9 cellular contexts compared by ENCODE assay signal in the genomic region with DNA sequence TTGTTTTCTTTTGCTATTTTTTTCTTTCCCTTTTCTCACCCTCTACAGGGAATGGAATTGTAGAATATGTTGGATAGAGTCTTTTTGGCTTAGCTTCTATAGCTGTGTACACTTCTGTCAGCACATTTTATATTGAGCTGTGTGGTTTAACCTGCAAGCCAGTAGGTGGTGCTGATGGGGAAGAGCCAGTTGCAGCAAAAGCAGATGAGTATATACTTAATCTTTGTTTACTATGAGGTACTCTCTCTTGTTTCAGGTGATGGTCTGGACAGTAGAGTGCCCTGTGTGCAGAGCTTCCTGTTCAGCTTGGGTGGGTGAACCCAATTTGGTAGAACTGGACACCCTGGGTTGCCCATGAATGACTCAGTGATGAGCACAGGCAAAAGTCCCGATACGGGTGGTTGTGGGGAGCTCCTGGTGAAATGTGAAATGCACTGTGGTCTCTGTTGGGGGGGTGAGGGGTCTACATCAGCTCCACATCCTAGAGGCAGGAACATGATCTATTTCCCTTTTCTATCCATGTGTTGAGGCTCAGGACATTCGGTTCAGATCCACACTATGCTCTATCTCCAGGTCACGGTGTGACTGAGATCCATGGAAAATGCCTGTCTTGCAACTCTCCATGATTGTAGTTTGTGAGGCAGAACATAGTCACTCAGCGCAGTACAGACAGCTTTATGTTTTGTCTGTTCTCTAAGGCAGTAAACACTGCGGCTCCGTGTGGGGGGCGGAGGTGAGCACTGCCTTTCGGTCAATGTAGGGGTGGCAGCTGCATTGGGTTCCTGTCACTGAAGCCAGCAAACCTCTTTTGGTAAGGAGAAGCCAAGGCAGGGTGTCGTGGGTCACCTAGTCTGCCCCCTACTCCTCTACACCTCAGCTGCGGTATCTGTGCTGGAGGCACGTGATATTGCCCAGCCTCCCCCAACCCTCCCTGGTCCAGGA.
A peak's percentile ranks its signal among the peaks of the same experiment; 100 is the strongest.
DNase-seq lines count a peak whose midpoint lies in the region; ATAC-seq and TF ChIP-seq lines count a peak whose summit lies in the region.
"Had no signal": no experiment of that assay in that cellular context is flagged by ENCODE, and none has a peak within 500 bp of the region (broad histone marks: within the 10 kb centered on the region; RNA-seq: fewer than 3 reads in every experiment).

No MANE protein-coding gene starts in this region.

- H3K27ac ChIP-seq in CD4-positive, alpha-beta memory T cell (ENCODE audit: low read depth, low read length), result no peak overlapping the region

- DNase-seq in DMS53 (lab: John Stamatoyannopoulos, UW) (peak; percentile 74), HT1080 (ENCODE audit: low read depth) (peak; percentile 15), WTC11 (ENCODE audit: low spot score) (peak; percentile 26), left lobe of liver (ENCODE audit: low spot score) (no peak), NCI-H2107 (lab: John Stamatoyannopoulos, UW) (no peak)
- no peak for DNase-seq in CD4-positive, alpha-beta memory T cell
- DNase-seq in activated CD4-positive, alpha-beta T cell treated with anti-CD3 and anti-CD28 coated beads, Interleukin-2, amount 50 U/mL, for 4 hours, result no peak
- DNase-seq: activated naive CD8-positive, alpha-beta T cell treated with anti-CD3 and anti-CD28 coated beads, Interleukin-2, amount 10 ng/mL, durations not matched to agents 7 days and 5 days had no signal

- intact Hi-C loops in CD4-positive, alpha-beta memory T cell (cut with micrococcal nuclease), result no loop called here

- peaks cover 15% of the 10 kb centered on the region for H3K9me3 Mint-ChIP-seq in WTC11
- H3K9me3 Mint-ChIP-seq in CD4-positive, alpha-beta memory T cell, result peaks cover 2 to 27% (median 14%) of the 10 kb centered on the region in 8 donors

- no peaks in the 10 kb centered on the region for H3K27me3 ChIP-seq in CD4-positive, alpha-beta memory T cell (ENCODE audit: insufficient read depth, low read length)

- H3K4me1 ChIP-seq in CD4-positive, alpha-beta memory T cell (ENCODE audit: insufficient read depth, low read length), result no peaks in the 10 kb centered on the region

- H3K36me3 ChIP-seq in CD4-positive, alpha-beta memory T cell (ENCODE audit: insufficient read depth, low read length), result no peaks in the 10 kb centered on the region

- CTCF ChIA-PET in WTC11 (lab: Charles Lee), result interaction anchor here (0.5 to 2.4 kb wide), 16 partner anchors 10 to 1149 kb away, joined by 3 to 20 read pairs (median 4); no protein-coding TSS in a partner anchor
- CTCF ChIA-PET in CD4-positive, alpha-beta memory T cell (lab: Charles Lee; ENCODE audit: partially characterized antibody), result no interaction called here

- POLR2A ChIA-PET in WTC11 (lab: Charles Lee), result interaction anchor here (1.0 kb wide), 1 partner anchor 9 kb away, joined by 3 read pairs; no protein-coding TSS in a partner anchor
- POLR2A ChIA-PET in CD4-positive, alpha-beta memory T cell (lab: Charles Lee; ENCODE audit: partially characterized antibody), result no interaction called here

- H3K27ac Mint-ChIP-seq in WTC11, result no peak overlapping the region
- H3K27ac Mint-ChIP-seq in CD4-positive, alpha-beta memory T cell, result no peak overlapping the region
- H3K27ac Mint-ChIP-seq: activated naive CD8-positive, alpha-beta T cell treated with anti-CD3 and anti-CD28 coated beads, Interleukin-2, amount 10 ng/mL, durations not matched to agents 7 days and 5 days had no signal

- ATAC-seq in WTC11, result peak; percentile 96
- ATAC-seq in left lobe of liver, result peak; percentile 77
- ATAC-seq in HG03432 (IDR thresholded peaks at IDR 0.05; ENCODE audit: unreplicated experiment), result no peak

- no peaks in the 10 kb centered on the region for H3K9me3 ChIP-seq in CD4-positive, alpha-beta memory T cell (ENCODE audit: control insufficient read depth in 1 of 2, low read length in 2 of 2)

- no peaks in the 10 kb centered on the region; the same call in 1 of the 2 replicates for H3K27me3 Mint-ChIP-seq in WTC11 (ENCODE audit: low read depth)
- H3K27me3 Mint-ChIP-seq in CD4-positive, alpha-beta memory T cell, result no peaks in the 10 kb centered on the region
- H3K27me3 Mint-ChIP-seq: activated naive CD8-positive, alpha-beta T cell treated with anti-CD3 and anti-CD28 coated beads, Interleukin-2, amount 10 ng/mL, durations not matched to agents 7 days and 5 days had no signal

- TF ChIP-seq CTCF in WTC11 (IDR thresholded peaks at IDR 0.05), result peak; percentile 40

- H3K4me3 Mint-ChIP-seq in WTC11, result no peak overlapping the region
- no peak overlapping the region for H3K4me3 Mint-ChIP-seq in CD4-positive, alpha-beta memory T cell
- H3K4me3 Mint-ChIP-seq: activated naive CD8-positive, alpha-beta T cell treated with anti-CD3 and anti-CD28 coated beads, Interleukin-2, amount 10 ng/mL, durations not matched to agents 7 days and 5 days had no signal

- H3K4me1 Mint-ChIP-seq in WTC11, result no peaks in the 10 kb centered on the region
- H3K4me1 Mint-ChIP-seq in CD4-positive, alpha-beta memory T cell, result no peaks in the 10 kb centered on the region
- H3K4me1 Mint-ChIP-seq: activated naive CD8-positive, alpha-beta T cell treated with anti-CD3 and anti-CD28 coated beads, Interleukin-2, amount 10 ng/mL, durations not matched to agents 7 days and 5 days had no signal

- no peak overlapping the region for H3K4me3 ChIP-seq in CD4-positive, alpha-beta memory T cell (ENCODE audit: low read length in 2 of 2)

- H3K36me3 Mint-ChIP-seq in WTC11, result peaks cover 8% of the 10 kb centered on the region
- no peaks in the 10 kb centered on the region for H3K36me3 Mint-ChIP-seq in CD4-positive, alpha-beta memory T cell
- H3K36me3 Mint-ChIP-seq: activated naive CD8-positive, alpha-beta T cell treated with anti-CD3 and anti-CD28 coated beads, Interleukin-2, amount 10 ng/mL, durations not matched to agents 7 days and 5 days had no signal

TF ChIP-seq in WTC11, 78 proteins besides CTCF, POLR2A, EP300 and RAD21:
- TF ChIP-seq PRRX2 (CRISPR knock-in tag; IDR thresholded peaks at IDR 0.05) (no peak), JUN (CRISPR knock-in tag; IDR thresholded peaks at IDR 0.05) (no peak), FOXJ3 (CRISPR knock-in tag; IDR thresholded peaks at IDR 0.05; ENCODE audit: borderline replicate concordance) (no peak), ZBTB43 (CRISPR knock-in tag; IDR thresholded peaks at IDR 0.05) (no peak), E2F4 (CRISPR knock-in tag; IDR thresholded peaks at IDR 0.05; ENCODE audit: borderline replicate concordance, low read depth) (no peak), CBFB (CRISPR knock-in tag; IDR thresholded peaks at IDR 0.05; ENCODE audit: low read depth) (no peak), ETV6 (CRISPR knock-in tag; IDR thresholded peaks at IDR 0.05) (no peak), ZNF317 (CRISPR knock-in tag; IDR thresholded peaks at IDR 0.05; ENCODE audit: borderline replicate concordance, low read depth) (no peak)

Comparison
In these comparisons a context has a peak if more than half of its experiments do, and no peak if none do; other contexts are left out.
1. DNase-seq: peak in DMS53 (single experiment), HT1080 (single experiment) and WTC11 (single experiment); none in left lobe of liver (single experiment), NCI-H2107 (single experiment), CD4-positive, alpha-beta memory T cell (0 of 5) and activated CD4-positive, alpha-beta T cell treated with anti-CD3 and anti-CD28 coated beads, Interleukin-2, amount 50 U/mL, for 4 hours (0 of 2).